Comparison of ENCODE assay signal across 13 cellular contexts in the genomic region with DNA sequence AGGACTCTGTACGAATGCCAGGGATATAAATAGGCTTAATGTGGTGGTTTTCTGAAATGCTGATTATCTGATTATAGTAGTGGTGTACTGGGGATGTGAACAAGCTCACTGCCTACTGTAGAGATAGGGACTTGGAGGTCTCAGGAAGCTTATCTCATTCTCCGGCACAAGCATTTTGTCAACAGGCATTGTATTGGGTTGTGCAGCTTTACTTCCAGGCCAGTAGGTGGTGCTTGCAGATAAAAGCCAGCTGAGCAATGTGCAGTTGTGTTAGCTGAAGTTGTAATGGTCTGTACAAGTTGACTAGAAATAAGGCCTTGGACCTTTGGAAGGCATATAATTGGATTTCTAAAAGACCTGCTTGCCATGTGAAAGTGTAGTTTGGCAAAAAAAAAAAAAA. TPM values are rescaled to one million over a fixed set of nuclear protein-coding genes. Genes with fewer than 3 reads are reported as not detected.
DNase-seq lines count a peak whose midpoint lies in the region; ATAC-seq and TF ChIP-seq lines count a peak whose summit lies in the region.
"Had no signal": no experiment of that assay in that cellular context is flagged by ENCODE, and none has a peak within 500 bp of the region (broad histone marks: within the 10 kb centered on the region; RNA-seq: fewer than 3 reads in every experiment).

No MANE protein-coding gene starts in this region.

- no peak overlapping the region for H3K4me3 ChIP-seq in GM23248
- H3K4me3 ChIP-seq: BLaER1 treated with 17β-estradiol and CSF1 and Interleukin-3, amounts not matched to agents 10 nM and 100 nM had no signal

- no peaks in the 10 kb centered on the region for H3K27me3 ChIP-seq in GM23248 (replicated peaks; ENCODE audit: insufficient read depth)

- no peak overlapping the region for H3K4me2 ChIP-seq in GM23248 (ENCODE audit: unreplicated experiment)
- H3K4me2 ChIP-seq: BLaER1 treated with 17β-estradiol and CSF1 and Interleukin-3, amounts not matched to agents 10 nM and 100 nM had no signal

- no peaks in the 10 kb centered on the region for H3K36me3 ChIP-seq in GM23248 (ENCODE audit: low read depth)
- H3K36me3 ChIP-seq: BLaER1 treated with 17β-estradiol and CSF1 and Interleukin-3, amounts not matched to agents 10 nM and 100 nM had no signal

- H3K9me3 Mint-ChIP-seq in natural killer cell = peaks cover 0 to 4% of the 10 kb centered on the region in 2 donors

- peaks cover 4 to 9% of the 10 kb centered on the region in 2 donors for H3K27me3 Mint-ChIP-seq in natural killer cell (ENCODE audit: low read depth in 2 of 2)
- H3K27me3 Mint-ChIP-seq: stimulated activated naive B cell treated with anti-CD40 and anti-IgM and Interleukin-4, amounts not matched to agents 10 μg/mL and 1 μg/mL and 100 μg/mL, for 72 hours had no signal

- intact Hi-C loops in natural killer cell (cut with micrococcal nuclease) = no loop called here

- H4K20me1 ChIP-seq in GM23248 (ENCODE audit: insufficient read depth) = no peaks in the 10 kb centered on the region
- H4K20me1 ChIP-seq: BLaER1 treated with 17β-estradiol and CSF1 and Interleukin-3, amounts not matched to agents 10 nM and 100 nM had no signal

- H2AFZ ChIP-seq in GM23248 = no peak overlapping the region

- H3K79me2 ChIP-seq in GM23248 (ENCODE audit: insufficient read depth) = no peaks in the 10 kb centered on the region

- no peaks in the 10 kb centered on the region for H3K4me1 ChIP-seq in GM23248 (ENCODE audit: insufficient read depth)
- H3K4me1 ChIP-seq: BLaER1 treated with 17β-estradiol and CSF1 and Interleukin-3, amounts not matched to agents 10 nM and 100 nM had no signal

- no peaks in the 10 kb centered on the region for H3K4me1 Mint-ChIP-seq in natural killer cell
- H3K4me1 Mint-ChIP-seq: activated B cell treated with CpG ODN at 0.5 μM for 24 hours; stimulated activated naive B cell treated with anti-CD40 and anti-IgM and Interleukin-4, amounts not matched to agents 10 μg/mL and 1 μg/mL and 100 μg/mL, for 72 hours had no signal

- no peak for TF ChIP-seq CTCF in natural killer cell (IDR thresholded peaks at IDR 0.05)

- in situ Hi-C loops in ACHN (cut with HindIII; ENCODE audit: low pct_ligation_motif_present, low pct_unique_long_range_greater_than_20kb, low sequenced_read_pairs) (no loop called here), GM23248 (cut with MboI) (no loop called here), SK-MEL-5 (cut with HindIII; ENCODE audit: low pct_unique_long_range_greater_than_20kb, low sequenced_read_pairs) (no loop called here)

- DNase-seq in ACHN (peak; percentile 3), GM23248 (peak; percentile 4), SK-MEL-5 (ENCODE audit: low read depth, low spot score) (peak; percentile 46), iPS-NIHi11 (ENCODE audit: low spot score) (peak; percentile 26), natural killer cell (no peak), SW 1271 (lab: John Stamatoyannopoulos, UW) (no peak), kidney tubule cell (ENCODE audit: low spot score) (no peak)
- DNase-seq: activated B cell treated with CpG ODN at 0.5 μM for 24 hours; head of caudate nucleus; stimulated activated naive B cell treated with anti-CD40 and anti-IgM and Interleukin-4, amounts not matched to agents 10 μg/mL and 1 μg/mL and 100 μg/mL, for 72 hours had no signal

- H3K27ac Mint-ChIP-seq in natural killer cell = no peak overlapping the region
- H3K27ac Mint-ChIP-seq: activated B cell treated with CpG ODN at 0.5 μM for 24 hours; activated T-helper 2 cell treated with anti-CD3 and anti-CD28 coated beads, Interferon-gamma antibody, Interleukin-2, Interleukin-4, amounts not matched to agents 10 μg/mL and 5 μg/mL and 100 μg/mL, durations not matched to agents 14 hours and 24 hours and 36 hours; stimulated activated naive B cell treated with anti-CD40 and anti-IgM and Interleukin-4, amounts not matched to agents 10 μg/mL and 1 μg/mL and 100 μg/mL, for 72 hours had no signal

- WGBS in GM23248 (ENCODE audit: low coverage in 1 of 2, low lambda C conversion rate in 2 of 2, missing lambda C conversion rate in 2 of 2), 2 experiments = 59 to 64% methylated on average over 2 of the region's 2 CpGs

- no peaks in the 10 kb centered on the region for H3K9me3 ChIP-seq in GM23248 (ENCODE audit: low read depth)

- H3K9ac ChIP-seq in GM23248 = no peak overlapping the region
- H3K9ac ChIP-seq: BLaER1 treated with 17β-estradiol and CSF1 and Interleukin-3, amounts not matched to agents 10 nM and 100 nM had no signal

- no peaks in the 10 kb centered on the region for H3K9me2 ChIP-seq in GM23248 (ENCODE audit: insufficient read depth)

- H3F3A ChIP-seq in GM23248 (ENCODE audit: insufficient read depth) = no peaks in the 10 kb centered on the region

- H3K27ac ChIP-seq in GM23248 = no peak overlapping the region
- H3K27ac ChIP-seq: BLaER1 treated with 17β-estradiol and CSF1 and Interleukin-3, amounts not matched to agents 10 nM and 100 nM had no signal

- ATAC-seq in natural killer cell = no peak
- no peak for ATAC-seq in GM19463 (IDR thresholded peaks at IDR 0.05; ENCODE audit: unreplicated experiment)
- ATAC-seq: stimulated activated naive B cell treated with anti-CD40 and anti-IgM and Interleukin-4, amounts not matched to agents 10 μg/mL and 1 μg/mL and 100 μg/mL, for 72 hours had no signal

- H3K36me3 Mint-ChIP-seq in natural killer cell = no peaks in the 10 kb centered on the region
- H3K36me3 Mint-ChIP-seq: stimulated activated naive B cell treated with anti-CD40 and anti-IgM and Interleukin-4, amounts not matched to agents 10 μg/mL and 1 μg/mL and 100 μg/mL, for 72 hours had no signal

- no peak overlapping the region for H3K4me3 Mint-ChIP-seq in natural killer cell
- H3K4me3 Mint-ChIP-seq: activated B cell treated with CpG ODN at 0.5 μM for 24 hours; stimulated activated naive B cell treated with anti-CD40 and anti-IgM and Interleukin-4, amounts not matched to agents 10 μg/mL and 1 μg/mL and 100 μg/mL, for 72 hours had no signal

RNA-seq across cellular contexts. Expression of gene TMLHE, which starts 49.5 kb away (rescaled TPM):
- 5.9 and 12.0 TPM in 2 replicates for total RNA-seq in GM23248 (2014; rRNA removed; shearing (Covaris generic))
- polyA plus RNA-seq in GM23248 (2016; fragmentation: Nextera tagmentation; extraction: Ambion mirVana) = 10.3 and 11.5 TPM in 2 replicates
- 13.9 and 17.6 TPM in 2 replicates for total RNA-seq in SK-MEL-5 (2014; rRNA removed; shearing (Covaris generic))
- polyA plus RNA-seq in SK-MEL-5 (2015; cell fraction: cytosol; rRNA removed) = 10.8 and 12.8 TPM in 2 replicates
- polyA plus RNA-seq in SK-MEL-5 (2015; cell fraction: nucleus; rRNA removed) = 4.0 and 8.2 TPM in 2 replicates
- total RNA-seq in natural killer cell = 10 to 100 TPM; 12.9 to 18.5 (median 16.1) TPM

RNA-seq across cellular contexts. Expression of gene SPRY3, which starts 49.9 kb away (rescaled TPM):
- total RNA-seq in GM23248 (2014; rRNA removed; shearing (Covaris generic)) = 0.38 and 0.65 TPM in 2 replicates
- 0.20 and 0.21 TPM in 2 replicates for polyA plus RNA-seq in GM23248 (2016; fragmentation: Nextera tagmentation; extraction: Ambion mirVana)
- 0.19 and 0.26 TPM in 2 replicates for total RNA-seq in SK-MEL-5 (2014; rRNA removed; shearing (Covaris generic))
- polyA plus RNA-seq in SK-MEL-5 (2015; cell fraction: cytosol; rRNA removed) = 0.55 and 0.58 TPM in 2 replicates
- 1.4 and 3.3 TPM in 2 replicates for polyA plus RNA-seq in SK-MEL-5 (2015; cell fraction: nucleus; rRNA removed)
- total RNA-seq in natural killer cell = 1 to 10 TPM in 2 of 3 donors, under 1 TPM in 1; 0.78 to 1.6 (median 1.0) TPM

Comparison
In these comparisons a context has a peak if more than half of its experiments do, and no peak if none do; other contexts are left out.
1. DNase-seq: peak in ACHN (single experiment), GM23248 (single experiment), SK-MEL-5 (single experiment) and iPS-NIHi11 (single experiment); none in natural killer cell (single experiment), SW 1271 (0 of 2) and kidney tubule cell (single experiment).